15 cellular contexts compared by ENCODE assay signal in the genomic region with DNA sequence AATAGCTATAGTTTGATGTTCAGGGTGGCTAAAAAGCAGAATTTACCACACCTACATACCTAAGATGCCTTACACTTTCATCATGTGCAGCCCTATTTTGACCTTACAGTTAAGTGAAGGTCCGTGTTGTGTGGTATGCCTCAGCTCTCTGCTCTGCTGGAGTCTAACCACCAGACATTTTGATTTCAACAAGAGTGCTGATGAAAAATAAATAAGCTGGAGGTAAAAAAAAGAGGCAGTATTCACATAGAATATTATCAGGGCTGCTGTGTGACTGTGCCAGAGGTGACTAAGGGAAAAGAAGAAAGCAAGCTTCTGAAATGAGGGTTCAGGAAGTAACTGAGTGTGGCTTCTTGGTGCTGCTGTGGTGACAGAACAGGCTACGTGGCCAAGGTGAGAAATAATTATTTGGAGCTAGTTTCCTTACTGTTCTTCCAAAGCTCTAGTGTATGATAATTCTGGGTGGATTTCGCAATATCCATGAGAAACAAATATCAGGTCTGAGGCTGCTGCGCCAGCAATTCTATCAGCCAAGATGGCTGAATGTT.
A peak's percentile ranks its signal among the peaks of the same experiment; 100 is the strongest.
DNase-seq lines count a peak whose midpoint lies in the region; ATAC-seq, FAIRE-seq and TF ChIP-seq lines count a peak whose summit lies in the region.
"Had no signal": no experiment of that assay in that cellular context is flagged by ENCODE, and none has a peak within 500 bp of the region (broad histone marks: within the 10 kb centered on the region; RNA-seq: fewer than 3 reads in every experiment).

No MANE protein-coding gene starts in this region.

- DNase-seq in Daoy (ENCODE audit: low read depth) (peak; percentile 79), RCC 7860 (ENCODE audit: low spot score) (peak; percentile 66), fibroblast of peridontal ligament (ENCODE audit: extremely low read depth) (peak; percentile 28), omental fat pad (ENCODE audit: low spot score) (no peak), NCI-H187 treated with DMSO at 0.1 percent for 48 hours (lab: John Stamatoyannopoulos, UW) (no peak), anterior cingulate cortex (lab: John Stamatoyannopoulos, UW) (no peak)
- no peak for DNase-seq in stimulated activated naive CD4-positive, alpha-beta T cell treated with Interleukin-2 at 50 U/mL for 16 hours (lab: John Stamatoyannopoulos, UW)
- DNase-seq: activated CD4-positive, alpha-beta T cell treated with anti-CD3 and anti-CD28 coated beads, Interleukin-2, amount 50 U/mL, for 1 hour; activated naive CD4-positive, alpha-beta T cell treated with Interleukin-2 at 50 U/mL for 16 hours; CD4-positive, alpha-beta T cell; glutamatergic neuron; NCI-H774; sigmoid colon had no signal

- FAIRE-seq in RCC 7860 (lab: Jason Lieb, UNC): peak; percentile 61

- TF ChIP-seq CTCF in omental fat pad (IDR thresholded peaks at IDR 0.05): no peak

- peak; percentile 82 for ATAC-seq in omental fat pad (ENCODE audit: low FRiP score)
- ATAC-seq in HG02588 (IDR thresholded peaks at IDR 0.05; ENCODE audit: unreplicated experiment): no peak
- ATAC-seq: HCT116 had no signal

Comparison
In these comparisons a context has a peak if more than half of its experiments do, and no peak if none do; other contexts are left out.
1. DNase-seq: peak in Daoy (single experiment), RCC 7860 (single experiment) and fibroblast of peridontal ligament (single experiment); none in omental fat pad (single experiment), NCI-H187 treated with DMSO at 0.1 percent for 48 hours (single experiment), stimulated activated naive CD4-positive, alpha-beta T cell treated with Interleukin-2 at 50 U/mL for 16 hours (single experiment) and anterior cingulate cortex (0 of 58).